ENCODE assay signal across 1 cellular context in the genomic region with DNA sequence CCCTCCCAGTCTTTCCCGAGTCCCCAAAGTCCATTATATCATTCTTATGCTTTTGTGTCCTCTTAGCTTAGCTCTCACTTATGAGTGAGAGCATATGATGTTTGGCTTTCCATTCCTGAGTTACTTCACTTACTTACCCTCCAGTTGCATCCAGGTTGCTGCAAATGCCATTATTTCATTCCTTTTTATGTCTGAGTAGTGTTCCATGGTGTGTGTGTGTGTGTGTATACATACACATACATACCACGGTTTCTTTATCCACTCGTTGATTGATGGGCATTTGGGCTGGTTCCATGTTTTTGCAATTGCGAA.
TF ChIP-seq lines count a peak whose summit lies in the region.

No MANE protein-coding gene starts in this region.

TF ChIP-seq in HEK293, 187 proteins besides CTCF, POLR2A, EP300 and RAD21 (continued from another document):
- peak; percentile 32; the same call in 1 of the 2 replicates for TF ChIP-seq ZNF146 (tag by site-specific recombination; IDR thresholded peaks at IDR 0.05)
